2 cellular contexts compared by ENCODE assay signal in genomic region chr9:127662617-127663016, GRCh38.
TF ChIP-seq lines count a peak whose summit lies in the region.

No MANE protein-coding gene starts in this region.

TF ChIP-seq in GM23338, 12 proteins besides CTCF, POLR2A, EP300 and RAD21 (continued from another document):
- TF ChIP-seq ZNF462 (CRISPR knock-in tag; IDR thresholded peaks at IDR 0.05) (no peak), REST (IDR thresholded peaks at IDR 0.05; ENCODE audit: unreplicated experiment) (no peak), ETS1 (IDR thresholded peaks at IDR 0.05) (no peak), CREB1 (CRISPR knock-in tag; IDR thresholded peaks at IDR 0.05; ENCODE audit: low read depth) (no peak), STAT1 (IDR thresholded peaks at IDR 0.05; ENCODE audit: unreplicated experiment) (no peak), NANOG (IDR thresholded peaks at IDR 0.05; ENCODE audit: borderline replicate concordance) (no peak), EZH2 (IDR thresholded peaks at IDR 0.05; ENCODE audit: low read depth, unreplicated experiment) (no peak)

TF ChIP-seq in WTC11, 78 proteins besides CTCF, POLR2A, EP300 and RAD21 (continued from another document):
- TF ChIP-seq ATF6 (CRISPR knock-in tag; IDR thresholded peaks at IDR 0.05) (no peak), CDX4 (CRISPR knock-in tag; IDR thresholded peaks at IDR 0.05; ENCODE audit: borderline replicate concordance) (no peak), ESRRA (CRISPR knock-in tag; IDR thresholded peaks at IDR 0.05; ENCODE audit: borderline replicate concordance) (no peak), ATF1 (CRISPR knock-in tag; IDR thresholded peaks at IDR 0.05) (no peak), OVOL2 (CRISPR knock-in tag; IDR thresholded peaks at IDR 0.05; ENCODE audit: borderline replicate concordance) (no peak), GTF2I (CRISPR knock-in tag; conservative IDR thresholded peaks at IDR 0.05) (no peak), NFYB (CRISPR knock-in tag; conservative IDR thresholded peaks at IDR 0.05; ENCODE audit: low read depth) (no peak), CREB1 (CRISPR knock-in tag; IDR thresholded peaks at IDR 0.05) (no peak), ZNF396 (CRISPR knock-in tag; IDR thresholded peaks at IDR 0.05; ENCODE audit: borderline replicate concordance) (no peak), HMGXB4 (CRISPR knock-in tag; IDR thresholded peaks at IDR 0.05) (no peak), USF2 (CRISPR knock-in tag; IDR thresholded peaks at IDR 0.05) (no peak), FOXK1 (CRISPR knock-in tag; IDR thresholded peaks at IDR 0.05) (no peak), TEAD4 (CRISPR knock-in tag; IDR thresholded peaks at IDR 0.05) (no peak), ZSCAN18 (CRISPR knock-in tag; IDR thresholded peaks at IDR 0.05) (no peak)
TF ChIP-seq in WTC11: peak in this region for 0.
